Comparison of ENCODE assay signal across 2 cellular contexts in the genomic region with DNA sequence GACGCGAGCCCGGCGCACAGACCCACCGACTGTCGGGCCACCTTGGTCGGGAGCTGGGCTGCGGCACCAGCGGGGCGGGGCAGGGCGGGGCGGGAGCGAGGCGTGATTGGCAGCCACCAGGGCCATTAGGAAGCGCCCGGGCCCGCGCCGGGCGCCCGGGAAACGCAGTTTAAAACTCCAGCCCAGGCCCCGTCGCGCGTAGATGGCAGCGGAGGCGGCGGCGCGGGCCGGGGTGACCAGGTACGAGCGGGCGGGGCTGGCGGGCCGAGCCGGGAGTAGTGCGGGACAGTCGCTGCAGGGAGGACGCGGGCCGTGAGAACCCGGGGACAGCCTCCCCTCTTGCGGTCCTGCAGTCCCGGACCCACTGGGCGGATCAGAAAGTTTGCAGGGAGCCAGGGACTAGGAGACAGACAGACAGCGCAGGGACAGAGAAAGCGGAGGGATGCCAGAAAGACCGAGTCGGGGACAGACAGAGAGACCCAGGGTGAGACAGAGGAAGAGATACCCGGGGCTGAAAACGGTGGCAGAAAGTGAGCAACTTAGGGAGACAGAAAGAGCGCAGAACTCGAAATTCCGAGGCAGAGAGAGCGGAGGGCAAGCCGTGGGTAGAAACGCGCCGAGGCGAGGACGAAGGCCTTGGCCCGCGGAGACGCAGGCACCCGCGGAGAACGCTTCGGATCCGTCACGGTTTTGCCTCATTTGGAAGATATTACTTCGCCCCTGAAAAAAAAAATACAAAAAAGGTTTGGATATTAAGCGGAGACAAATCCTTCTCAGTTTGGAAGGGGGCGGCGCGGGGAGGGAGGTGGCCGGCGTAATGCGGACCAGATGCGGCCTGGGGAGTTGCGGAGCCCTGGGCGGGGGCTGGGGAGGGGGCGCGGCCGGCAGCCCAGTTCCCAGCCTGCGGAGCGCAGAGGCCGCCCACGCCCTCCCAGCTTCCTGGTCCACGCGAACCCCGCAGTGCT.
TF ChIP-seq lines count a peak whose summit lies in the region.

Gene DMBX1 (plus strand): TSS at position 199 of the 965 bp plus-strand sequence. CDS start 17,175 bp downstream, outside the sequence.

TF ChIP-seq in HCT116, 20 proteins besides CTCF, POLR2A, EP300 and RAD21 (continued from another document):
- TF ChIP-seq YY1 (IDR thresholded peaks at IDR 0.05; ENCODE audit: extremely low read depth, insufficient replicate concordance, low read depth, low read length) (peak; percentile 43), FOSL1 (IDR thresholded peaks at IDR 0.05; ENCODE audit: low read depth) (no peak), TCF7L2 (IDR thresholded peaks at IDR 0.05; ENCODE audit: borderline replicate concordance, extremely low read depth, insufficient read depth, insufficient read length) (no peak), POLR2AphosphoS5 (IDR thresholded peaks at IDR 0.05; ENCODE audit: low read depth, low read length) (peak; percentile 55)

TF ChIP-seq in SK-N-SH, 30 proteins besides CTCF, POLR2A, EP300 and RAD21 (continued from another document):
- TF ChIP-seq IRF3 (IDR thresholded peaks at IDR 0.05; ENCODE audit: low read depth, low read length) (no peak), NFIC (IDR thresholded peaks at IDR 0.05; ENCODE audit: borderline replicate concordance) (no peak), TEAD4 (IDR thresholded peaks at IDR 0.05; ENCODE audit: borderline replicate concordance, insufficient read depth) (no peak), EZH2phosphoT487 (IDR thresholded peaks at IDR 0.05; ENCODE audit: borderline replicate concordance, low read depth) (peak; percentile 72), RXRA (IDR thresholded peaks at IDR 0.05; ENCODE audit: borderline replicate concordance, low read depth) (no peak)
- TF ChIP-seq, protein P1, sequence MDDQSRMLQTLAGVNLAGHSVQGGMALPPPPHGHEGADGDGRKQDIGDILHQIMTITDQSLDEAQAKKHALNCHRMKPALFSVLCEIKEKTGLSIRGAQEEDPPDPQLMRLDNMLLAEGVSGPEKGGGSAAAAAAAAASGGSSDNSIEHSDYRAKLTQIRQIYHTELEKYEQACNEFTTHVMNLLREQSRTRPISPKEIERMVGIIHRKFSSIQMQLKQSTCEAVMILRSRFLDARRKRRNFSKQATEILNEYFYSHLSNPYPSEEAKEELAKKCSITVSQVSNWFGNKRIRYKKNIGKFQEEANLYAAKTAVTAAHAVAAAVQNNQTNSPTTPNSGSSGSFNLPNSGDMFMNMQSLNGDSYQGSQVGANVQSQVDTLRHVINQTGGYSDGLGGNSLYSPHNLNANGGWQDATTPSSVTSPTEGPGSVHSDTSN (IDR thresholded peaks at IDR 0.05), result peak; percentile 92
